ENCODE assay signal across 28 cellular contexts in genomic region chr16:57679768-57680167, GRCh38. TPM values are rescaled to one million over a fixed set of nuclear protein-coding genes. Genes with fewer than 3 reads are reported as not detected.
DNase-seq lines count a peak whose midpoint lies in the region; ATAC-seq and TF ChIP-seq lines count a peak whose summit lies in the region.
"Had no signal": no experiment of that assay in that cellular context is flagged by ENCODE, and none has a peak within 500 bp of the region (broad histone marks: within the 10 kb centered on the region; RNA-seq: fewer than 3 reads in every experiment).

No MANE protein-coding gene starts in this region.

- CTCF ChIA-PET in activated CD8-positive, alpha-beta T cell treated with anti-CD3 and anti-CD28 coated beads, Interleukin-2, amount 10 ng/mL, durations not matched to agents 7 days and 5 days (lab: Charles Lee): no interaction called here
- CTCF ChIA-PET in activated CD8-positive, alpha-beta T cell treated with anti-CD3 and anti-CD28 coated beads for 36 hours (lab: Charles Lee): no interaction called here
- CTCF ChIA-PET in WTC11 (lab: Charles Lee): interaction anchor here (1.2 kb wide), 1 partner anchor 77 kb away, joined by 3 read pairs; no protein-coding TSS in a partner anchor

- WGBS in H9 (ENCODE audit: extremely low coverage, insufficient read length, low lambda C conversion rate): no CpG with 5 or more reads among the region's 3 CpGs

- DNase-seq in activated CD8-positive, alpha-beta T cell treated with anti-CD3 and anti-CD28 coated beads, Interleukin-2, amount 10 ng/mL, durations not matched to agents 7 days and 5 days: no peak
- DNase-seq in activated CD8-positive, alpha-beta T cell treated with anti-CD3 and anti-CD28 coated beads for 36 hours: no peak
- DNase-seq in H9 (peak; percentile 65), WTC11 (ENCODE audit: low spot score) (no peak), globus pallidus (ENCODE audit: low spot score) (no peak), RKO (ENCODE audit: low spot score) (no peak)
- DNase-seq: 8988T; ACHN; CD4-positive, alpha-beta T cell; COR-L47; EL; GDM1; MG63; NCI-H2029; NCI-H446 treated with DMSO at 0.1 percent for 48 hours; NCI-H526; NCI-H82; NK-92 treated with Interleukin-12 subunit alpha and Interleukin-12 subunit beta, amount 100 ng/mL, for 24 hours; PC-3 had no signal

- POLR2A ChIA-PET in activated CD8-positive, alpha-beta T cell treated with anti-CD3 and anti-CD28 coated beads, Interleukin-2, amount 10 ng/mL, durations not matched to agents 7 days and 5 days (lab: Charles Lee): no interaction called here
- POLR2A ChIA-PET in activated CD8-positive, alpha-beta T cell treated with anti-CD3 and anti-CD28 coated beads for 36 hours (lab: Charles Lee): no interaction called here
- POLR2A ChIA-PET in WTC11 (lab: Charles Lee): no interaction called here

- no peak overlapping the region for H3K23ac ChIP-seq in H9 (ENCODE audit: insufficient read length, low read depth, low read length)

- H3K27ac Mint-ChIP-seq in activated CD8-positive, alpha-beta T cell treated with anti-CD3 and anti-CD28 coated beads, Interleukin-2, amount 10 ng/mL, durations not matched to agents 7 days and 5 days: no peak overlapping the region
- no peak overlapping the region for H3K27ac Mint-ChIP-seq in activated CD8-positive, alpha-beta T cell treated with anti-CD3 and anti-CD28 coated beads for 36 hours
- H3K27ac Mint-ChIP-seq in H9: no peak overlapping the region; a peak in 2 of 7 replicates
- H3K27ac Mint-ChIP-seq in WTC11: no peak overlapping the region
- H3K27ac Mint-ChIP-seq: CD4-positive, alpha-beta T cell had no signal

- no peak overlapping the region for H2BK20ac ChIP-seq in H9 (ENCODE audit: low read depth, low read length, poor library complexity, severe bottlenecking)

- no peak overlapping the region for H2AK5ac ChIP-seq in H9 (ENCODE audit: insufficient read length, low read length)

- no peak overlapping the region for H2BK15ac ChIP-seq in H9 (ENCODE audit: low read depth, low read length)

- no peak overlapping the region for H3K9ac ChIP-seq in H9 (ENCODE audit: extremely low read depth, insufficient read length, low read length)

- no peak overlapping the region for H3K18ac ChIP-seq in H9 (ENCODE audit: insufficient read length, low read depth, low read length)

- TF ChIP-seq CTCF in activated CD8-positive, alpha-beta T cell treated with anti-CD3 and anti-CD28 coated beads for 36 hours (IDR thresholded peaks at IDR 0.05): no peak
- TF ChIP-seq CTCF in H9 (conservative IDR thresholded peaks at IDR 0.05) (no peak), WTC11 (IDR thresholded peaks at IDR 0.05) (no peak)

- H3K23me2 ChIP-seq in H9 (ENCODE audit: insufficient read length, low read depth, low read length, poor library complexity, severe bottlenecking): no peaks in the 10 kb centered on the region

- H3K27ac ChIP-seq in H9 (ENCODE audit: insufficient read length, low read depth, low read length): no peak overlapping the region
- H3K27ac ChIP-seq: SJSA1 had no signal

- H4K20me1 ChIP-seq in H9 (ENCODE audit: control insufficient read depth, insufficient read depth, insufficient read length): no peaks in the 10 kb centered on the region

- H2AFZ ChIP-seq in H9 (ENCODE audit: low read length): no peak overlapping the region

- H3K9me3 ChIP-seq in H9 (ENCODE audit: control insufficient read depth, low read depth, low read length): no peaks in the 10 kb centered on the region
- H3K9me3 ChIP-seq: MG63, SJSA1 had no signal

- peaks cover 4% of the 10 kb centered on the region; the same call in 1 of the 2 replicates for H3K4me1 ChIP-seq in H9 (ENCODE audit: insufficient read depth, low read length)

- no peak overlapping the region for H2BK5ac ChIP-seq in H9 (ENCODE audit: insufficient read length, low read length)

- H3K79me2 ChIP-seq in H9 (ENCODE audit: insufficient read depth, low read length): no peaks in the 10 kb centered on the region

- H3K27me3 Mint-ChIP-seq in activated CD8-positive, alpha-beta T cell treated with anti-CD3 and anti-CD28 coated beads, Interleukin-2, amount 10 ng/mL, durations not matched to agents 7 days and 5 days (ENCODE audit: low read depth): peaks cover 3% of the 10 kb centered on the region
- H3K27me3 Mint-ChIP-seq in activated CD8-positive, alpha-beta T cell treated with anti-CD3 and anti-CD28 coated beads for 36 hours: no peaks in the 10 kb centered on the region
- H3K27me3 Mint-ChIP-seq in H9 (ENCODE audit: low read depth): peaks cover 12% of the 10 kb centered on the region
- H3K27me3 Mint-ChIP-seq in WTC11 (ENCODE audit: low read depth): no peaks in the 10 kb centered on the region; the same call in 1 of the 2 replicates
- H3K27me3 Mint-ChIP-seq: CD4-positive, alpha-beta T cell had no signal

- H3T11ph ChIP-seq in H9 (ENCODE audit: low read length): no peak overlapping the region

- no peak overlapping the region for H3K14ac ChIP-seq in H9 (ENCODE audit: insufficient read depth, low read length)

- H4K91ac ChIP-seq in H9 (ENCODE audit: insufficient read length, low read depth, low read length): no peak overlapping the region

- no peak overlapping the region for H3K4me3 Mint-ChIP-seq in activated CD8-positive, alpha-beta T cell treated with anti-CD3 and anti-CD28 coated beads, Interleukin-2, amount 10 ng/mL, durations not matched to agents 7 days and 5 days
- no peak overlapping the region for H3K4me3 Mint-ChIP-seq in activated CD8-positive, alpha-beta T cell treated with anti-CD3 and anti-CD28 coated beads for 36 hours
- no peak overlapping the region for H3K4me3 Mint-ChIP-seq in H9
- H3K4me3 Mint-ChIP-seq in WTC11: no peak overlapping the region
- H3K4me3 Mint-ChIP-seq: CD4-positive, alpha-beta T cell had no signal

- no peak overlapping the region for H3K4me2 ChIP-seq in H9 (ENCODE audit: insufficient read depth, insufficient read length, low read length)

- no peaks in the 10 kb centered on the region for H3K9me3 Mint-ChIP-seq in activated CD8-positive, alpha-beta T cell treated with anti-CD3 and anti-CD28 coated beads, Interleukin-2, amount 10 ng/mL, durations not matched to agents 7 days and 5 days (ENCODE audit: insufficient read depth)
- no peaks in the 10 kb centered on the region for H3K9me3 Mint-ChIP-seq in activated CD8-positive, alpha-beta T cell treated with anti-CD3 and anti-CD28 coated beads for 36 hours
- H3K9me3 Mint-ChIP-seq in H9 (no peaks in the 10 kb centered on the region), WTC11 (no peaks in the 10 kb centered on the region)
- H3K9me3 Mint-ChIP-seq: CD4-positive, alpha-beta T cell had no signal

- no peak overlapping the region for H2BK12ac ChIP-seq in H9 (ENCODE audit: insufficient read length, low read depth, low read length)

- H3K36me3 Mint-ChIP-seq in activated CD8-positive, alpha-beta T cell treated with anti-CD3 and anti-CD28 coated beads, Interleukin-2, amount 10 ng/mL, durations not matched to agents 7 days and 5 days (ENCODE audit: low read depth): no peaks in the 10 kb centered on the region
- no peaks in the 10 kb centered on the region for H3K36me3 Mint-ChIP-seq in activated CD8-positive, alpha-beta T cell treated with anti-CD3 and anti-CD28 coated beads for 36 hours (ENCODE audit: low read depth)
- H3K36me3 Mint-ChIP-seq in H9 (ENCODE audit: insufficient read depth in 1 of 3, low read depth in 3 of 3) (no peaks in the 10 kb centered on the region), WTC11 (no peaks in the 10 kb centered on the region)

- H2BK120ac ChIP-seq in H9 (ENCODE audit: low read depth, low read length, poor library complexity, severe bottlenecking): no peak overlapping the region

- H3K79me1 ChIP-seq in H9 (ENCODE audit: insufficient read depth, low read depth, low read length, poor library complexity, severe bottlenecking): no peaks in the 10 kb centered on the region

- H3K56ac ChIP-seq in H9 (ENCODE audit: insufficient read length, low read depth, low read length): no peak overlapping the region

- ATAC-seq in activated CD8-positive, alpha-beta T cell treated with anti-CD3 and anti-CD28 coated beads, Interleukin-2, amount 10 ng/mL, durations not matched to agents 7 days and 5 days: peak; percentile 48
- no peak for ATAC-seq in activated CD8-positive, alpha-beta T cell treated with anti-CD3 and anti-CD28 coated beads for 36 hours
- ATAC-seq in WTC11 (peak; percentile 30), HG03520 (IDR thresholded peaks at IDR 0.05; ENCODE audit: unreplicated experiment) (no peak)
- ATAC-seq: GM12878, K562, PC-3, Right ventricle myocardium inferior had no signal

- H3K27me3 ChIP-seq in H9 (ENCODE audit: insufficient read depth, low read length): no peaks in the 10 kb centered on the region
- H3K27me3 ChIP-seq: SJSA1 had no signal

- intact Hi-C loops in activated CD8-positive, alpha-beta T cell treated with anti-CD3 and anti-CD28 coated beads for 36 hours (cut with micrococcal nuclease): no loop called here

- no peak overlapping the region for H3K4ac ChIP-seq in H9 (ENCODE audit: low read depth, low read length)

- H4K8ac ChIP-seq in H9 (replicated peaks; ENCODE audit: insufficient read length, low read depth, low read length): no peak overlapping the region

- peaks cover 12% of the 10 kb centered on the region for H3K4me1 Mint-ChIP-seq in activated CD8-positive, alpha-beta T cell treated with anti-CD3 and anti-CD28 coated beads, Interleukin-2, amount 10 ng/mL, durations not matched to agents 7 days and 5 days (ENCODE audit: low read depth)
- H3K4me1 Mint-ChIP-seq in activated CD8-positive, alpha-beta T cell treated with anti-CD3 and anti-CD28 coated beads for 36 hours (ENCODE audit: low read depth): no peaks in the 10 kb centered on the region
- H3K4me1 Mint-ChIP-seq in H9: peaks cover 2 to 47% of the 10 kb centered on the region in 2 experiments
- peaks cover 42% of the 10 kb centered on the region for H3K4me1 Mint-ChIP-seq in WTC11

- H4K5ac ChIP-seq in H9 (ENCODE audit: insufficient read length, low read depth, low read length): no peak overlapping the region

RNA-seq across cellular contexts. Expression of gene ADGRG3, which starts 11.7 kb away (rescaled TPM):
- under 1 TPM in 1 of 2 experiments, not detected in 1; 0.13 TPM for total RNA-seq in activated CD8-positive, alpha-beta T cell treated with anti-CD3 and anti-CD28 coated beads, Interleukin-2, amount 10 ng/mL, durations not matched to agents 7 days and 5 days
- total RNA-seq in activated CD8-positive, alpha-beta T cell treated with anti-CD3 and anti-CD28 coated beads for 36 hours: not detected
- total RNA-seq in H9 (2021) (0.46 and 0.64 TPM in 2 replicates), WTC11 (2021) (0.44 to 1.4 TPM (median 0.71 TPM) in 3 replicates)
- total RNA-seq: GM12878, H4, HT-29, LHCN-M2, PC-3, RPMI7951, SJSA1 had no signal

RNA-seq across cellular contexts. Expression of gene DRC7, which starts 14.8 kb away (rescaled TPM):
- under 1 TPM; 0.55 to 0.66 TPM for total RNA-seq in activated CD8-positive, alpha-beta T cell treated with anti-CD3 and anti-CD28 coated beads, Interleukin-2, amount 10 ng/mL, durations not matched to agents 7 days and 5 days
- under 1 TPM in 1 of 2 experiments, not detected in 1; 0.58 TPM for total RNA-seq in activated CD8-positive, alpha-beta T cell treated with anti-CD3 and anti-CD28 coated beads for 36 hours
- total RNA-seq in H9 (2021) (0.72 TPM in 1 of 2 replicates, not detected in the other), WTC11 (2021) (0.16 to 0.37 TPM in 2 of 3 replicates, not detected in the other)
- total RNA-seq: CD4-positive, alpha-beta T cell; HT-29; LHCN-M2; PC-3; Right ventricle myocardium inferior; RPMI7951; SJSA1 had no signal

RNA-seq across cellular contexts. Expression of gene ADGRG1, which starts 51.3 kb away (rescaled TPM):
- total RNA-seq in activated CD8-positive, alpha-beta T cell treated with anti-CD3 and anti-CD28 coated beads, Interleukin-2, amount 10 ng/mL, durations not matched to agents 7 days and 5 days: 1 to 10 TPM; 3.3 to 3.7 TPM
- total RNA-seq in activated CD8-positive, alpha-beta T cell treated with anti-CD3 and anti-CD28 coated beads for 36 hours: 1 to 10 TPM; 4.9 to 8.5 TPM
- 0.57 and 1.1 TPM in 2 replicates for total RNA-seq in H9 (2021)
- total RNA-seq in WTC11 (2021): 1.7 to 2.6 TPM (median 2.0 TPM) in 3 replicates

RNA-seq across cellular contexts. Expression of gene KATNB1, which starts 55.8 kb away (rescaled TPM):
- 10 to 100 TPM; 36.3 to 36.7 TPM for total RNA-seq in activated CD8-positive, alpha-beta T cell treated with anti-CD3 and anti-CD28 coated beads, Interleukin-2, amount 10 ng/mL, durations not matched to agents 7 days and 5 days
- 10 to 100 TPM; 35.1 to 39.6 TPM for total RNA-seq in activated CD8-positive, alpha-beta T cell treated with anti-CD3 and anti-CD28 coated beads for 36 hours
- 25.7 and 29.9 TPM in 2 replicates for total RNA-seq in H9 (2021)
- 38.7 to 60.4 TPM (median 41.0 TPM) in 3 replicates for total RNA-seq in WTC11 (2021)

Comparison
In these comparisons a context has a peak if more than half of its experiments do, and no peak if none do; other contexts are left out.
1. ATAC-seq: peak in activated CD8-positive, alpha-beta T cell treated with anti-CD3 and anti-CD28 coated beads, Interleukin-2, amount 10 ng/mL, durations not matched to agents 7 days and 5 days (single experiment) and WTC11 (single experiment); none in activated CD8-positive, alpha-beta T cell treated with anti-CD3 and anti-CD28 coated beads for 36 hours (single experiment) and HG03520 (single experiment).